ENCODE assay signal across 23 cellular contexts in the genomic region with DNA sequence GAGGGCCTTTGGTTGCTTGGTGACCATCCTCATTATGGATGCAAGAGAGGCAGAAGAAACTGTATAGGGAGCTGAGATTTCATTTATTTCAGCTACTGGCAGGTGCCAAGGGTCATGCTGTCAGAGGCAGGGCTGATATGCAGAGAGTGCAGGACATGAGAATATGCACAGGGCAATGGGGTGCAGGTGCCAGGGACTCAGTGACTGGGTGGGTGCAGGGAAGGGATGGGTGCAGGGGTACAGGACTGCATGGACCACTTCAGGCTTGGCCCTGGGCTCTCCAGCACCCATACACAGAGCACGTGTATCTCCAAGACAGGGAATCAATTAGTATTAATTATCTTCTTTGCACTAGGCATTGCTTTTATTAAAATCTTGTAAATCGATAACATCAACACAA.
"Had no signal": no experiment of that assay in that cellular context is flagged by ENCODE, and none has a peak within 500 bp of the region (broad histone marks: within the 10 kb centered on the region; RNA-seq: fewer than 3 reads in every experiment).

No MANE protein-coding gene starts in this region.

- DNase-seq: activated CD4-positive, alpha-beta memory T cell treated with anti-CD3 and anti-CD28 coated beads, Interleukin-2, amount 10 ng/mL, durations not matched to agents 7 days and 5 days; activated CD4-positive, alpha-beta T cell treated with anti-CD3 and anti-CD28 coated beads for 36 hours; activated CD4-positive, alpha-beta T cell treated with anti-CD3 and anti-CD28 coated beads, Interleukin-2, amount 50 U/mL, for 1 hour; activated gamma-delta T cell treated with Interleukin-2 at 50 U/mL for 16 hours; activated naive CD4-positive, alpha-beta T cell treated with anti-CD3 and anti-CD28 coated beads, Interleukin-2, amount 10 ng/mL, durations not matched to agents 7 days and 5 days; activated naive CD8-positive, alpha-beta T cell treated with anti-CD3 and anti-CD28 coated beads for 36 hours; activated T-cell treated with anti-CD3 and anti-CD28 coated beads for 4 hours; activated T-cell treated with anti-CD3 and anti-CD28 coated beads, Interleukin-2, amount 50 U/mL, for 48 hours; MV-4-11; NCI-H1092 treated with DMSO at 0.1 percent for 48 hours; NCI-H1417 treated with DMSO at 0.1 percent for 48 hours; NCI-H1694; NCI-H2029; NCI-H2107; NCI-H510A treated with DMSO at 0.1 percent for 48 hours; NCI-H69; PC-9; SJCRH30; WERI-Rb-1 had no signal

- H3K9me3 ChIP-seq: breast epithelium, SJCRH30 had no signal

- ATAC-seq: activated CD4-positive, alpha-beta T cell treated with anti-CD3 and anti-CD28 coated beads for 36 hours; activated T-helper 17 cell treated with anti-CD3 and anti-CD28 coated beads, Interleukin-2, amount 50 U/mL, for 72 hours; SK-N-SH treated with all-trans-retinoic acid at 6 μM for 48 hours had no signal

- H3K9ac ChIP-seq: KMS-11 had no signal

- H3K4me1 ChIP-seq: breast epithelium, SJCRH30 had no signal

- H3K36me3 ChIP-seq: breast epithelium, SJCRH30, WERI-Rb-1 had no signal

- H3K4me3 ChIP-seq: PC-9, SJCRH30 had no signal

- H3K4me2 ChIP-seq: KMS-11, PC-9 had no signal

- H2AFZ ChIP-seq: PC-9 had no signal

- H3K27me3 ChIP-seq: breast epithelium, SJCRH30 had no signal

- H3K27ac ChIP-seq: breast epithelium, KMS-11, PC-9, SJCRH30, WERI-Rb-1 had no signal
